20 cellular contexts compared by ENCODE assay signal in the genomic region with DNA sequence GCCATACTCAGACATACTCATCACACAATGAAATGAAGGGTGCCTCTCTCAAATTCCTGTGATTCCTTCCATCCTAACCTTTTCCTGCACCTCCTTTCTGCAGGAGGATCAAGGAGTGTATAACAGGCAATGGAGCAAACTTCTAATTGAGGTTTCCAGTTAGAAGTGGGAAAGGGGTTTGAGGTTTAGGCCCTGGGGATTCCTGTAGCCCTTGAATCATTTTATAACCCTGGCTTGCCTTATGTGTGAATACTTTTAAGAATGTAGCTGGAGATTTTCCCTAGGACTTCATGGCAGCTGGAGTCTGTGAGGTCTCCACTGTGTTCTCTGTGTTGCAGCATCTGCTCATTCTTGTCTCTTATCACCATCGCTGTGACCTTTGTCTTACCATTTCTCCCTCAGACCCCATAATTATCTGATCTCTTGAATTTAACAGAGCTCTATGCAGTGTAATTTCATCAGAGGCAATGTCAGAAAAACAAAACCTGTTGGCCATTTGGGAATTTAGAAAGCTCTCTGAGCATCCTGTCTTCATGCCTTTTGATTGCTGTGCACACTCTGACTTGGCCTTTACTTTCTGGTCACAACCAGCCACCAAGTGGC.
DNase-seq lines count a peak whose midpoint lies in the region; ATAC-seq and TF ChIP-seq lines count a peak whose summit lies in the region.
"Had no signal": no experiment of that assay in that cellular context is flagged by ENCODE, and none has a peak within 500 bp of the region (broad histone marks: within the 10 kb centered on the region; RNA-seq: fewer than 3 reads in every experiment).

No MANE protein-coding gene starts in this region.

- ATAC-seq in Right ventricle myocardium inferior (peak; percentile 31), lower lobe of right lung (peak; percentile 31), upper lobe of right lung (peak; percentile 36)
- ATAC-seq: left lobe of liver, mucosa of descending colon had no signal

- H3K4me1 ChIP-seq in left ventricle myocardium inferior (peaks cover 46% of the 10 kb centered on the region), lower lobe of right lung (peaks cover 18% of the 10 kb centered on the region), upper lobe of right lung (peaks cover 18% of the 10 kb centered on the region)

- no peak for DNase-seq in Right ventricle myocardium inferior (ENCODE audit: missing footprints)
- DNase-seq in left ventricle myocardium inferior: no peak
- DNase-seq in SK-N-DZ (ENCODE audit: low spot score): peak; percentile 88
- no peak for DNase-seq in lower lobe of right lung
- no peak for DNase-seq in upper lobe of right lung
- DNase-seq in SIG-M5 treated with dmso at 0.1 percent for 504 hours (lab: John Stamatoyannopoulos, UW; ENCODE audit: unreplicated experiment): no peak
- no peak for DNase-seq in epidermal melanocyte (ENCODE audit: insufficient read length, low spot score)
- no peak for DNase-seq in HEK293T (ENCODE audit: extremely low spot score)
- DNase-seq: activated gamma-delta T cell treated with Interleukin-2 at 50 U/mL for 16 hours; activated T-cell treated with anti-CD3 and anti-CD28 coated beads, Interleukin-2, amount 50 U/mL, for 1 hour; amniotic stem cell; caudate nucleus; heart right ventricle; mucosa of descending colon; NCI-H2171 treated with DMSO at 0.1 percent for 48 hours; NCI-H526 treated with DMSO at 0.1 percent for 48 hours had no signal

- CTCF ChIA-PET in HEK293T (lab: Yijun Ruan, JAX): interaction anchor here (0.6 kb wide), 1 partner anchor 425 kb away, joined by 3 read pairs; no protein-coding TSS in a partner anchor

- H3K4me3 ChIP-seq in left ventricle myocardium inferior (no peak overlapping the region), lower lobe of right lung (no peak overlapping the region), upper lobe of right lung (no peak overlapping the region)
- H3K4me3 ChIP-seq: BLaER1 treated with 17β-estradiol and CSF1 and Interleukin-3, amounts not matched to agents 10 nM and 100 nM; heart right ventricle; mucosa of descending colon; tibial nerve had no signal

- POLR2A ChIA-PET in HEK293T (lab: Yijun Ruan, JAX): no interaction called here

- H3K27me3 ChIP-seq in left ventricle myocardium inferior (ENCODE audit: low read depth) (no peaks in the 10 kb centered on the region), lower lobe of right lung (ENCODE audit: low read depth) (no peaks in the 10 kb centered on the region), upper lobe of right lung (no peaks in the 10 kb centered on the region)
- H3K27me3 ChIP-seq: BLaER1 treated with 17β-estradiol and CSF1 and Interleukin-3, amounts not matched to agents 10 nM and 100 nM; heart right ventricle; neutrophil; tibial nerve had no signal

- H3K27ac ChIP-seq in left ventricle myocardium inferior (replicated peaks): no peak overlapping the region
- H3K27ac ChIP-seq in lower lobe of right lung: no peak overlapping the region
- peak overlapping the region; percentile 24 for H3K27ac ChIP-seq in upper lobe of right lung
- H3K27ac ChIP-seq: neutrophil, tibial nerve had no signal

- H3K36me3 ChIP-seq in left ventricle myocardium inferior (no peaks in the 10 kb centered on the region), lower lobe of right lung (no peaks in the 10 kb centered on the region), upper lobe of right lung (no peaks in the 10 kb centered on the region)
- H3K36me3 ChIP-seq: BLaER1 treated with 17β-estradiol and CSF1 and Interleukin-3, amounts not matched to agents 10 nM and 100 nM; heart right ventricle; neutrophil; tibial nerve had no signal

- no peaks in the 10 kb centered on the region for H3K9me3 ChIP-seq in left ventricle myocardium inferior (replicated peaks)
- no peaks in the 10 kb centered on the region for H3K9me3 ChIP-seq in lower lobe of right lung
- H3K9me3 ChIP-seq in upper lobe of right lung: no peaks in the 10 kb centered on the region
- H3K9me3 ChIP-seq: BLaER1 treated with 17β-estradiol and CSF1 and Interleukin-3, amounts not matched to agents 10 nM and 100 nM; heart right ventricle; mucosa of descending colon; neutrophil; tibial nerve had no signal

- TF ChIP-seq CTCF in left ventricle myocardium inferior (IDR thresholded peaks at IDR 0.05; ENCODE audit: borderline replicate concordance) (no peak), lower lobe of right lung (IDR thresholded peaks at IDR 0.05) (no peak), upper lobe of right lung (IDR thresholded peaks at IDR 0.05) (no peak)

- intact Hi-C loops in Right ventricle myocardium inferior (cut with DNase I): no loop called here
- intact Hi-C loops in left ventricle myocardium inferior (cut with micrococcal nuclease): no loop called here
- intact Hi-C loops in lower lobe of right lung (cut with DNase I): no loop called here
- intact Hi-C loops in upper lobe of right lung (cut with DNase I): no loop called here

TF ChIP-seq in HEK293T, 16 proteins besides CTCF, POLR2A, EP300 and RAD21:
- TF ChIP-seq HDGF (IDR thresholded peaks at IDR 0.05; ENCODE audit: borderline replicate concordance): no peak
- TF ChIP-seq ARNT (IDR thresholded peaks at IDR 0.05): no peak
